Comparison of ENCODE assay signal across 16 cellular contexts in the genomic region with DNA sequence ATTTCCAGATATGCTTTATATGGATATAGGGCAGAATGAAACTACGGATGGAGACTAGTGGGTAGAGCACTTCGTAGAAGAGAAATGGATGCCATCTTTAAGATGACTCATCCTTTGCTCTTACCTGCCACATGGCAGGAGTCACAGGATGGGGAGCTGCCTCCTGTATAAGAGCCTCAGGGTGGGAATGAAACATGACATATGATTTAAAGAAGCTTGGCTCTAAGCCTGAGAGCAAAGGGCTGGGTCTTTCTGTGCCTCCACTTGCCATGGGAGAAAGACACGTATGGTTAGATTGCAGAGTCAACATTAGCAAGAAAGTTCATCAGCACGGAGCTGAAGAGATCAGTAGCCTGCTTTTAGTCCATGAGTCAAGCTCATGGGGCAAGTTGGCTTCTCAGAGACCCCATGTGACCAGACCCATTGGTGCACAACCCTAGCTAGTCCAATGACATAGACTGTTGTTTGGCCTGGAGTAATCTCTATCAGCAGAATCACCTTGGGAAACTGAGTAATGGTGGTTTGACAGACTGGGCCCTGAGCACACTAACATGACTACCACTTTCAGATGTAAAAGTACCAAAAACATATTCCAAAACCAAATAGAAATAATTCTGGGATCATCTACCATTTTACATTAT. TPM values are rescaled to one million over a fixed set of nuclear protein-coding genes. Genes with fewer than 3 reads are reported as not detected.
DNase-seq lines count a peak whose midpoint lies in the region; ATAC-seq, FAIRE-seq and TF ChIP-seq lines count a peak whose summit lies in the region.
"Had no signal": no experiment of that assay in that cellular context is flagged by ENCODE, and none has a peak within 500 bp of the region (broad histone marks: within the 10 kb centered on the region; RNA-seq: fewer than 3 reads in every experiment).

No MANE protein-coding gene starts in this region.

- intact Hi-C loops in left lung (cut with DNase I): no loop called here

- H3K27ac ChIP-seq in keratinocyte (ENCODE audit: control insufficient read depth, insufficient read depth, low read length) (peak overlapping the region; percentile 79), left lung (no peak overlapping the region)

- no peaks in the 10 kb centered on the region for H3K9me3 ChIP-seq in keratinocyte (ENCODE audit: control insufficient read depth, low read depth, low read length)
- no peaks in the 10 kb centered on the region for H3K9me3 ChIP-seq in left lung

- peak; percentile 98 for FAIRE-seq in keratinocyte (lab: Jason Lieb, UNC)
- FAIRE-seq: HepG2 had no signal

- H3K9ac ChIP-seq in keratinocyte (ENCODE audit: control insufficient read depth, extremely low read depth, insufficient read depth, low read length): peak overlapping the region; percentile 15

- H3K4me3 ChIP-seq in keratinocyte (ENCODE audit: control insufficient read depth in 2 of 3, extremely low read depth in 1 of 3, insufficient read depth in 2 of 3, low read depth in 1 of 3, low read length in 3 of 3) (no peak overlapping the region), left lung (no peak overlapping the region)

- peak overlapping the region; percentile 15 for H3K4me3 Mint-ChIP-seq in activated T-cell treated with anti-CD3 and anti-CD28 coated beads, Interleukin-2, amount 50 U/mL, for 24 hours
- peak overlapping the region; percentile 61 for H3K4me3 Mint-ChIP-seq in activated T-helper 17 cell treated with anti-CD3 and anti-CD28 coated beads, Interleukin-2, amount 50 U/mL, for 72 hours
- H3K4me3 Mint-ChIP-seq: H9 had no signal

- H3K4me1 Mint-ChIP-seq in activated T-cell treated with anti-CD3 and anti-CD28 coated beads, Interleukin-2, amount 50 U/mL, for 24 hours (ENCODE audit: low read depth): peaks cover 55% of the 10 kb centered on the region
- peaks cover 35% of the 10 kb centered on the region for H3K4me1 Mint-ChIP-seq in activated T-helper 17 cell treated with anti-CD3 and anti-CD28 coated beads, Interleukin-2, amount 50 U/mL, for 72 hours

- H3K9me1 ChIP-seq in keratinocyte (ENCODE audit: control insufficient read depth, extremely low read depth, insufficient read depth, low read length): no peaks in the 10 kb centered on the region

- dilution Hi-C loops in keratinocyte (cut with MboI; ENCODE audit: extremely low pct_ligation_motif_present, low sequenced_read_pairs): no loop called here

- peak overlapping the region; percentile 82 for H3K27ac Mint-ChIP-seq in activated T-cell treated with anti-CD3 and anti-CD28 coated beads, Interleukin-2, amount 50 U/mL, for 24 hours
- peak overlapping the region; percentile 94 for H3K27ac Mint-ChIP-seq in activated T-helper 17 cell treated with anti-CD3 and anti-CD28 coated beads, Interleukin-2, amount 50 U/mL, for 72 hours

- no peaks in the 10 kb centered on the region for H3K9me3 Mint-ChIP-seq in activated T-cell treated with anti-CD3 and anti-CD28 coated beads, Interleukin-2, amount 50 U/mL, for 24 hours
- no peaks in the 10 kb centered on the region for H3K9me3 Mint-ChIP-seq in activated T-helper 17 cell treated with anti-CD3 and anti-CD28 coated beads, Interleukin-2, amount 50 U/mL, for 72 hours
- H3K9me3 Mint-ChIP-seq: H9 had no signal

- no peak for TF ChIP-seq CTCF in keratinocyte (optimal IDR thresholded peaks at IDR 0.05 in 1 of 3, IDR thresholded peaks at IDR 0.05 in 1 of 3, conservative IDR thresholded peaks at IDR 0.05 in 1 of 3; ENCODE audit: extremely low read depth in 1 of 3, insufficient read depth in 2 of 3, low read length in 3 of 3)
- no peak for TF ChIP-seq CTCF in left lung (IDR thresholded peaks at IDR 0.05)

- H3K36me3 ChIP-seq in keratinocyte (ENCODE audit: control insufficient read depth in 2 of 2, extremely low read depth in 1 of 2, insufficient read depth in 2 of 2, low read length in 2 of 2) (no peaks in the 10 kb centered on the region), left lung (peaks cover 0 to 10% of the 10 kb centered on the region in 2 donors)

- H3K79me2 ChIP-seq in keratinocyte (ENCODE audit: control insufficient read depth, insufficient read depth, low read length): no peaks in the 10 kb centered on the region

- peaks cover 6% of the 10 kb centered on the region for H3K27me3 Mint-ChIP-seq in activated T-cell treated with anti-CD3 and anti-CD28 coated beads, Interleukin-2, amount 50 U/mL, for 24 hours
- H3K27me3 Mint-ChIP-seq in activated T-helper 17 cell treated with anti-CD3 and anti-CD28 coated beads, Interleukin-2, amount 50 U/mL, for 72 hours: no peaks in the 10 kb centered on the region

- H4K20me1 ChIP-seq in keratinocyte (ENCODE audit: control insufficient read depth, extremely low read depth, insufficient read depth, low read length): no peaks in the 10 kb centered on the region

- H3K4me2 ChIP-seq in keratinocyte (ENCODE audit: control insufficient read depth, extremely low read depth, insufficient read depth, low read depth, low read length): peak overlapping the region; percentile 49

- no peak for DNase-seq in activated T-cell treated with anti-CD3 and anti-CD28 coated beads, Interleukin-2, amount 50 U/mL, for 24 hours
- no peak for DNase-seq in activated T-cell treated with anti-CD3 and anti-CD28 coated beads, Interleukin-2, amount 50 U/mL, for 1 hour
- DNase-seq in NCI-H69 (lab: John Stamatoyannopoulos, UW): peak; percentile 6
- DNase-seq in keratinocyte (ENCODE audit: low read depth, low spot score): peak; percentile 71
- DNase-seq in nucleus accumbens (lab: John Stamatoyannopoulos, UW): no peak
- no peak for DNase-seq in left lung
- DNase-seq: C1 segment of cervical spinal cord, H9, NCI-H1105 treated with DMSO at 0.1 percent for 48 hours, NCI-H187 treated with DMSO at 0.1 percent for 48 hours, NCI-H2171 treated with DMSO at 0.1 percent for 48 hours, NCI-H510A had no signal

- peak; percentile 74 for ATAC-seq in activated T-helper 17 cell treated with anti-CD3 and anti-CD28 coated beads, Interleukin-2, amount 50 U/mL, for 72 hours (replicated peaks)
- ATAC-seq in GM18907 (IDR thresholded peaks at IDR 0.05; ENCODE audit: unreplicated experiment) (no peak), left lung (no peak)
- ATAC-seq: HepG2 had no signal

- H3K36me3 Mint-ChIP-seq in activated T-cell treated with anti-CD3 and anti-CD28 coated beads, Interleukin-2, amount 50 U/mL, for 24 hours (ENCODE audit: low read depth): peaks cover 29% of the 10 kb centered on the region
- peaks cover 21% of the 10 kb centered on the region for H3K36me3 Mint-ChIP-seq in activated T-helper 17 cell treated with anti-CD3 and anti-CD28 coated beads, Interleukin-2, amount 50 U/mL, for 72 hours (ENCODE audit: low read depth)

- H3K4me1 ChIP-seq in keratinocyte (ENCODE audit: control insufficient read depth, extremely low read depth, insufficient read depth, low read length) (peaks cover 24% of the 10 kb centered on the region), left lung (peaks cover 0 to 5% of the 10 kb centered on the region in 2 donors)

- H3K27me3 ChIP-seq in keratinocyte (ENCODE audit: control insufficient read depth, extremely low read depth, insufficient read depth, low read length): no peaks in the 10 kb centered on the region
- no peaks in the 10 kb centered on the region for H3K27me3 ChIP-seq in left lung

- peak overlapping the region; percentile 43 for H2AFZ ChIP-seq in keratinocyte (ENCODE audit: control insufficient read depth, low read length)

RNA-seq across cellular contexts. Expression of a gene that starts 38.1 kb away (rescaled TPM):
- 100 to 1,000 TPM in 1 of 2 donors, 10 to 100 TPM in 1; 52.3 to 253 TPM for total RNA-seq in activated T-helper 17 cell treated with anti-CD3 and anti-CD28 coated beads, Interleukin-2, amount 50 U/mL, for 72 hours
- polyA plus RNA-seq in keratinocyte: not detected in 3 replicates
- not detected for polyA plus RNA-seq in keratinocyte (2011; ENCODE audit: low read depth)
- polyA plus RNA-seq in keratinocyte (2011; cell fraction: cytosol; rRNA removed): not detected in 2 replicates
- polyA plus RNA-seq in keratinocyte (2011; cell fraction: nucleus; rRNA removed): not detected in 2 replicates
- polyA plus RNA-seq in keratinocyte (2012; ENCODE audit: low replicate concordance): not detected in 2 replicates
- polyA minus RNA-seq in keratinocyte: not detected in 3 replicates
- not detected for polyA minus RNA-seq in keratinocyte (2011; cell fraction: cytosol; rRNA and poly(A)+ RNA removed)
- not detected in 2 replicates for polyA minus RNA-seq in keratinocyte (2011; cell fraction: nucleus; rRNA and poly(A)+ RNA removed)
- total RNA-seq in left lung: not detected
- total RNA-seq: A172, H9, HepG2 had no signal
- polyA plus RNA-seq: HepG2 had no signal

RNA-seq across cellular contexts. Expression of a gene that starts 40.6 kb away (rescaled TPM):
- 10 to 100 TPM; 14.2 to 31.5 TPM for total RNA-seq in activated T-helper 17 cell treated with anti-CD3 and anti-CD28 coated beads, Interleukin-2, amount 50 U/mL, for 72 hours
- polyA plus RNA-seq in keratinocyte: 2.9 to 7.5 TPM (median 4.6 TPM) in 3 replicates
- polyA plus RNA-seq in keratinocyte (2011; ENCODE audit: low read depth): 10.8 TPM
- polyA plus RNA-seq in keratinocyte (2011; cell fraction: cytosol; rRNA removed): 1.8 and 3.6 TPM in 2 replicates
- 10.3 and 10.4 TPM in 2 replicates for polyA plus RNA-seq in keratinocyte (2011; cell fraction: nucleus; rRNA removed)
- polyA plus RNA-seq in keratinocyte (2012; ENCODE audit: low replicate concordance): 2.1 TPM in 2 replicates
- polyA minus RNA-seq in keratinocyte: 0.36 to 3.7 TPM (median 2.3 TPM) in 3 replicates
- 2.3 TPM for polyA minus RNA-seq in keratinocyte (2011; cell fraction: cytosol; rRNA and poly(A)+ RNA removed)
- 3.5 and 6.1 TPM in 2 replicates for polyA minus RNA-seq in keratinocyte (2011; cell fraction: nucleus; rRNA and poly(A)+ RNA removed)
- total RNA-seq in left lung: 10 to 100 TPM in 1 of 2 donors, 1 to 10 TPM in 1; 9.3 to 14.6 TPM

Comparison
In these comparisons a context has a peak if more than half of its experiments do, and no peak if none do; other contexts are left out.
1. DNase-seq: peak in NCI-H69 (single experiment) and keratinocyte (single experiment); none in activated T-cell treated with anti-CD3 and anti-CD28 coated beads, Interleukin-2, amount 50 U/mL, for 24 hours (single experiment), activated T-cell treated with anti-CD3 and anti-CD28 coated beads, Interleukin-2, amount 50 U/mL, for 1 hour (single experiment), nucleus accumbens (0 of 56) and left lung (0 of 2).
2. RNA of a gene that starts 38.1 kb away (total RNA-seq): 52.3 to 253 TPM in activated T-helper 17 cell treated with anti-CD3 and anti-CD28 coated beads, Interleukin-2, amount 50 U/mL, for 72 hours; not detected in left lung; every median in the first group is over 10 times any median in the second.